Comparison of ENCODE assay signal across 12 cellular contexts in genomic region chr2:9231291-9232165, GRCh38. TPM values are rescaled to one million over a fixed set of nuclear protein-coding genes. Genes with fewer than 3 reads are reported as not detected.
DNase-seq lines count a peak whose midpoint lies in the region; ATAC-seq, FAIRE-seq and TF ChIP-seq lines count a peak whose summit lies in the region.
"Had no signal": no experiment of that assay in that cellular context is flagged by ENCODE, and none has a peak within 500 bp of the region (broad histone marks: within the 10 kb centered on the region; RNA-seq: fewer than 3 reads in every experiment).

No MANE protein-coding gene starts in this region.

- H3K4me3 Mint-ChIP-seq in astrocyte (ENCODE audit: unreplicated experiment) (peak overlapping the region; percentile 56), type B pancreatic cell (peak overlapping the region; percentile 20)

- H3K4me2 ChIP-seq in astrocyte (ENCODE audit: low read length) (peak overlapping the region; percentile 50), mesenchymal stem cell (ENCODE audit: low read length, poor library complexity, severe bottlenecking) (no peak overlapping the region)

- peak overlapping the region; percentile 70 for H3K27ac Mint-ChIP-seq in astrocyte (ENCODE audit: unreplicated experiment)
- peak overlapping the region; percentile 42 for H3K27ac Mint-ChIP-seq in type B pancreatic cell

- TF ChIP-seq CTCF in astrocyte (IDR thresholded peaks at IDR 0.05; ENCODE audit: insufficient read depth, low read depth, low read length) = no peak
- no peak for TF ChIP-seq CTCF in type B pancreatic cell (conservative IDR thresholded peaks at IDR 0.05)
- TF ChIP-seq CTCF in lower leg skin (IDR thresholded peaks at IDR 0.05) = no peak

- H4K91ac ChIP-seq in mesenchymal stem cell (ENCODE audit: low read length) = peak overlapping the region; percentile 71

- H2AK5ac ChIP-seq in mesenchymal stem cell (ENCODE audit: low read length, severe bottlenecking) = peak overlapping the region; percentile 78

- H4K20me1 ChIP-seq in astrocyte (ENCODE audit: insufficient read depth, low read length) = peaks cover 18% of the 10 kb centered on the region

- no peak for FAIRE-seq in astrocyte (lab: Jason Lieb, UNC)

- H3K18ac ChIP-seq in mesenchymal stem cell (ENCODE audit: low read depth in 1 of 2, low read length in 2 of 2) = peak overlapping the region; percentile 6 to 41

- peak overlapping the region; percentile 22 to 27 for H3K4ac ChIP-seq in mesenchymal stem cell (ENCODE audit: low read depth in 1 of 2, low read length in 2 of 2)

- H3K9me3 Mint-ChIP-seq in astrocyte (ENCODE audit: unreplicated experiment) (no peaks in the 10 kb centered on the region), type B pancreatic cell (no peaks in the 10 kb centered on the region)

- no peak for TF ChIP-seq POLR2A in lower leg skin (IDR thresholded peaks at IDR 0.05)

- H3K14ac ChIP-seq in mesenchymal stem cell (ENCODE audit: low read length in 2 of 2) = peak overlapping the region in 1 of 2 experiments; percentile 97

- H3K23ac ChIP-seq in mesenchymal stem cell (ENCODE audit: low read length in 2 of 2) = no peak overlapping the region

- intact Hi-C loops in lower leg skin (cut with DNase I; ENCODE audit: low total_unique reads) = no loop called here

- no peaks in the 10 kb centered on the region for H3K27me3 ChIP-seq in astrocyte (ENCODE audit: insufficient read depth, low read length)
- H3K27me3 ChIP-seq in mesenchymal stem cell (ENCODE audit: control insufficient read depth in 1 of 2, insufficient read depth in 1 of 2, low read length in 2 of 2) = no peaks in the 10 kb centered on the region
- H3K27me3 ChIP-seq: cardiac muscle cell had no signal

- H3K4me1 ChIP-seq in astrocyte (ENCODE audit: insufficient read depth, low read length) (peaks cover 92% of the 10 kb centered on the region), mesenchymal stem cell (ENCODE audit: control insufficient read depth, insufficient read depth, low read depth, low read length) (peaks cover 49% of the 10 kb centered on the region)

- no peaks in the 10 kb centered on the region for H3K36me3 Mint-ChIP-seq in astrocyte (ENCODE audit: low read depth, unreplicated experiment)
- H3K36me3 Mint-ChIP-seq in type B pancreatic cell = no peaks in the 10 kb centered on the region

- peak overlapping the region; percentile 5 for H4K8ac ChIP-seq in mesenchymal stem cell (ENCODE audit: low read length)

- H3K27me3 Mint-ChIP-seq in astrocyte (ENCODE audit: low read depth, unreplicated experiment) (no peaks in the 10 kb centered on the region), type B pancreatic cell (no peaks in the 10 kb centered on the region)

- peaks cover 84% of the 10 kb centered on the region for H3K79me2 ChIP-seq in astrocyte (ENCODE audit: insufficient read depth, low read length)

- peak; percentile 45 for DNase-seq in activated CD8-positive, alpha-beta memory T cell treated with anti-CD3 and anti-CD28 coated beads for 24 hours
- no peak for DNase-seq in activated CD8-positive, alpha-beta memory T cell treated with anti-CD3 and anti-CD28 coated beads, Interleukin-2, amount 50 U/mL, for 4 hours
- no peak for DNase-seq in astrocyte (ENCODE audit: low read depth)
- DNase-seq in mesenchymal stem cell = no peak
- DNase-seq in type B pancreatic cell (ENCODE audit: extremely low spot score, unreplicated experiment) = no peak
- DNase-seq in COLO668 (lab: John Stamatoyannopoulos, UW; ENCODE audit: unreplicated experiment) = no peak
- DNase-seq in lower leg skin (ENCODE audit: low spot score in 2 of 2) = no peak
- DNase-seq: activated effector memory CD4-positive, alpha-beta T cell treated with anti-CD3 and anti-CD28 coated beads, Interleukin-2, amount 50 U/mL, for 16 hours; NCI-H345 had no signal

- peak overlapping the region; percentile 5 for H2BK120ac ChIP-seq in mesenchymal stem cell (ENCODE audit: low read depth, low read length)

- H3K27ac ChIP-seq in astrocyte (ENCODE audit: low read depth, low read length) = no peak overlapping the region
- H3K27ac ChIP-seq in mesenchymal stem cell (ENCODE audit: low read length, poor library complexity, severe bottlenecking) = no peak overlapping the region
- H3K27ac ChIP-seq: cardiac muscle cell, SK-N-MC had no signal

- H3K9ac ChIP-seq in astrocyte (ENCODE audit: low read length) (no peak overlapping the region), mesenchymal stem cell (ENCODE audit: low read length) (no peak overlapping the region)

- H2BK5ac ChIP-seq in mesenchymal stem cell (ENCODE audit: low read depth, low read length, poor library complexity, severe bottlenecking) = no peak overlapping the region

- WGBS in mesenchymal stem cell = 90% methylated on average over 14 of the region's 14 CpGs
- 55 to 64% methylated on average over 13 to 14 of the region's 14 CpGs for WGBS in lower leg skin, 2 donors

- peaks cover 80% of the 10 kb centered on the region for H3K4me1 Mint-ChIP-seq in astrocyte (ENCODE audit: low read depth, unreplicated experiment)
- H3K4me1 Mint-ChIP-seq in type B pancreatic cell (ENCODE audit: unreplicated experiment) = peaks cover 90% of the 10 kb centered on the region

- H2AFZ ChIP-seq in astrocyte (ENCODE audit: low read depth, low read length) (no peak overlapping the region), mesenchymal stem cell (ENCODE audit: low read depth, low read length) (no peak overlapping the region)

- H2BK12ac ChIP-seq in mesenchymal stem cell (ENCODE audit: low read length in 2 of 2) = peak overlapping the region; percentile 32 to 60

- H3K4me3 ChIP-seq in astrocyte (ENCODE audit: insufficient read depth, low read depth, low read length) = no peak overlapping the region
- no peak overlapping the region for H3K4me3 ChIP-seq in mesenchymal stem cell (ENCODE audit: insufficient read depth in 1 of 2, low read depth in 1 of 2, low read length in 2 of 2)
- no peak overlapping the region for H3K4me3 ChIP-seq in lower leg skin (ENCODE audit: low read depth, poor library complexity, severe bottlenecking)
- H3K4me3 ChIP-seq: cardiac muscle cell, SK-N-MC had no signal

- H3K36me3 ChIP-seq in astrocyte (ENCODE audit: insufficient read depth, low read length) = no peaks in the 10 kb centered on the region
- H3K36me3 ChIP-seq in mesenchymal stem cell (ENCODE audit: control insufficient read depth in 1 of 2, insufficient read depth in 2 of 2, low read depth in 1 of 2, low read length in 2 of 2) = no peaks in the 10 kb centered on the region
- H3K36me3 ChIP-seq: cardiac muscle cell had no signal

- H3K9me3 ChIP-seq in astrocyte (ENCODE audit: insufficient read depth, low read depth, low read length) (no peaks in the 10 kb centered on the region), mesenchymal stem cell (ENCODE audit: control insufficient read depth, low read length) (no peaks in the 10 kb centered on the region)

- H2BK15ac ChIP-seq in mesenchymal stem cell (ENCODE audit: low read depth, poor library complexity, severe bottlenecking) = peak overlapping the region; percentile 83

- H3K79me1 ChIP-seq in mesenchymal stem cell (replicated peaks; ENCODE audit: low read length, poor library complexity, severe bottlenecking) = peaks cover 20% of the 10 kb centered on the region

- ATAC-seq in GM21717 (IDR thresholded peaks at IDR 0.05; ENCODE audit: unreplicated experiment) = no peak

RNA-seq across cellular contexts. Expression of gene ASAP2, which starts 24.9 kb away (rescaled TPM):
- total RNA-seq in astrocyte = 47.2 and 62.6 TPM in 2 replicates
- 27.5 TPM for polyA plus RNA-seq in mesenchymal stem cell (2013, experiment 1 of 2)
- polyA plus RNA-seq in mesenchymal stem cell (2013, experiment 2 of 2) = 23.9 TPM
- total RNA-seq in type B pancreatic cell (ENCODE audit: low replicate concordance) = 45.6 and 49.6 TPM in 2 replicates
- 10 to 100 TPM; 30.4 to 40.7 (median 33.1) TPM for total RNA-seq in lower leg skin
